13 cellular contexts compared by ENCODE assay signal in genomic region chr22:19882446-19883381, GRCh38. TPM values are rescaled to one million over a fixed set of nuclear protein-coding genes. Genes with fewer than 3 reads are reported as not detected.
DNase-seq lines count a peak whose midpoint lies in the region; ATAC-seq and TF ChIP-seq lines count a peak whose summit lies in the region.
"Had no signal": no experiment of that assay in that cellular context is flagged by ENCODE, and none has a peak within 500 bp of the region (broad histone marks: within the 10 kb centered on the region; RNA-seq: fewer than 3 reads in every experiment).

No MANE protein-coding gene starts in this region.

- no peak for ATAC-seq in activated CD8-positive, alpha-beta memory T cell treated with anti-CD3 and anti-CD28 coated beads, Interleukin-2, amount 10 ng/mL, durations not matched to agents 7 days and 5 days
- ATAC-seq in GM18873 (IDR thresholded peaks at IDR 0.05; ENCODE audit: low FRiP score, unreplicated experiment), result no peak
- ATAC-seq: pancreas had no signal

- no peak overlapping the region for H3K27ac Mint-ChIP-seq in activated CD8-positive, alpha-beta memory T cell treated with anti-CD3 and anti-CD28 coated beads, Interleukin-2, amount 10 ng/mL, durations not matched to agents 7 days and 5 days
- H3K27ac Mint-ChIP-seq: activated T-helper 2 cell treated with anti-CD3 and anti-CD28 coated beads, Interferon-gamma antibody, Interleukin-2, Interleukin-4, amounts not matched to agents 10 μg/mL and 5 μg/mL and 100 μg/mL, durations not matched to agents 14 hours and 24 hours and 36 hours had no signal

- CTCF ChIA-PET in activated CD8-positive, alpha-beta memory T cell treated with anti-CD3 and anti-CD28 coated beads, Interleukin-2, amount 10 ng/mL, durations not matched to agents 7 days and 5 days (lab: Charles Lee), result no interaction called here
- CTCF ChIA-PET in RWPE1 (lab: Yijun Ruan, JAX), result no interaction called here

- TF ChIP-seq POLR2A in spleen (IDR thresholded peaks at IDR 0.05), result no peak

- H3K4me3 ChIP-seq in spleen, result no peak overlapping the region
- H3K4me3 ChIP-seq: MG63, pancreas had no signal

- WGBS in spleen, 5 donors, result 91 to 95% (median 94%) methylated on average over 21 to 26 of the region's 26 CpGs

- H3K4me1 ChIP-seq in spleen, result peaks cover 0 to 46% (median 21%) of the 10 kb centered on the region in 6 donors
- H3K4me1 ChIP-seq: pancreas had no signal

- H3K4me1 Mint-ChIP-seq in activated CD8-positive, alpha-beta memory T cell treated with anti-CD3 and anti-CD28 coated beads, Interleukin-2, amount 10 ng/mL, durations not matched to agents 7 days and 5 days, result peaks cover 5% of the 10 kb centered on the region

- intact Hi-C loops in spleen (cut with DNase I; ENCODE audit: low total_unique reads), result no loop called here

- H3K36me3 ChIP-seq in spleen, result peaks cover 0 to 61% (median 6%) of the 10 kb centered on the region in 6 donors
- H3K36me3 ChIP-seq: pancreas had no signal

- no peaks in the 10 kb centered on the region for H3K9me3 ChIP-seq in spleen
- H3K9me3 ChIP-seq: MG63, pancreas had no signal

- H3K27ac ChIP-seq in RWPE1, result peak overlapping the region; percentile 99
- H3K27ac ChIP-seq in spleen, result no peak overlapping the region
- H3K27ac ChIP-seq: pancreas had no signal

- no peaks in the 10 kb centered on the region for H3K27me3 ChIP-seq in spleen (replicated peaks in 1 of 7)
- H3K27me3 ChIP-seq: MG63, pancreas had no signal

- no peaks in the 10 kb centered on the region for H3K9me3 Mint-ChIP-seq in activated CD8-positive, alpha-beta memory T cell treated with anti-CD3 and anti-CD28 coated beads, Interleukin-2, amount 10 ng/mL, durations not matched to agents 7 days and 5 days (ENCODE audit: low read depth)
- H3K9me3 Mint-ChIP-seq: activated T-helper 2 cell treated with anti-CD3 and anti-CD28 coated beads, Interferon-gamma antibody, Interleukin-2, Interleukin-4, amounts not matched to agents 10 μg/mL and 5 μg/mL and 100 μg/mL, durations not matched to agents 14 hours and 24 hours and 36 hours; central memory CD8-positive, alpha-beta T cell had no signal

- no peaks in the 10 kb centered on the region for H3K27me3 Mint-ChIP-seq in activated CD8-positive, alpha-beta memory T cell treated with anti-CD3 and anti-CD28 coated beads, Interleukin-2, amount 10 ng/mL, durations not matched to agents 7 days and 5 days
- H3K27me3 Mint-ChIP-seq: central memory CD8-positive, alpha-beta T cell had no signal

- TF ChIP-seq CTCF in RWPE1 (conservative IDR thresholded peaks at IDR 0.05; ENCODE audit: low read depth) (no peak), spleen (IDR thresholded peaks at IDR 0.05 in 8 of 11, conservative IDR thresholded peaks at IDR 0.05 in 3 of 11) (no peak)

- DNase-seq in activated CD8-positive, alpha-beta memory T cell treated with anti-CD3 and anti-CD28 coated beads, Interleukin-2, amount 50 U/mL, for 48 hours, result peak; percentile 41
- DNase-seq in activated CD8-positive, alpha-beta memory T cell treated with anti-CD3 and anti-CD28 coated beads, Interleukin-2, amount 10 ng/mL, durations not matched to agents 7 days and 5 days, result no peak
- DNase-seq in RWPE1 (ENCODE audit: low spot score) (no peak), islet precursor cell (peak; percentile 53), spleen (peak; percentile 65), HT-29 (ENCODE audit: low spot score) (no peak)
- no peak for DNase-seq in NK-92 treated with Interleukin-12 subunit alpha and Interleukin-12 subunit beta, amount 100 ng/mL, for 24 hours (lab: John Stamatoyannopoulos, UW)
- DNase-seq: NCI-H2171 had no signal

- POLR2A ChIA-PET in RWPE1 (lab: Yijun Ruan, JAX; ENCODE audit: low non-redundant PET), result no interaction called here

- H3K4me3 Mint-ChIP-seq in activated CD8-positive, alpha-beta memory T cell treated with anti-CD3 and anti-CD28 coated beads, Interleukin-2, amount 10 ng/mL, durations not matched to agents 7 days and 5 days, result no peak overlapping the region
- H3K4me3 Mint-ChIP-seq: central memory CD8-positive, alpha-beta T cell had no signal

- H3K36me3 Mint-ChIP-seq in activated CD8-positive, alpha-beta memory T cell treated with anti-CD3 and anti-CD28 coated beads, Interleukin-2, amount 10 ng/mL, durations not matched to agents 7 days and 5 days, result no peaks in the 10 kb centered on the region

RNA-seq across cellular contexts. Expression of gene GNB1L, which starts 28.0 kb away (rescaled TPM):
- 10 to 100 TPM; 13.7 to 14.7 TPM for total RNA-seq in activated CD8-positive, alpha-beta memory T cell treated with anti-CD3 and anti-CD28 coated beads, Interleukin-2, amount 10 ng/mL, durations not matched to agents 7 days and 5 days
- total RNA-seq in spleen, result 1 to 10 TPM; 5.7 to 8.1 (median 7.9) TPM
- 10 to 100 TPM in 2 of 3 donors, 1 to 10 TPM in 1; 7.7 to 10.4 (median 10.1) TPM for polyA plus RNA-seq in spleen
- total RNA-seq in HT-29 (2014; rRNA removed; shearing (Covaris generic)), result 96.1 and 115 TPM in 2 replicates

RNA-seq across cellular contexts. Expression of gene RTL10, which starts 28.0 kb away (rescaled TPM):
- total RNA-seq in activated CD8-positive, alpha-beta memory T cell treated with anti-CD3 and anti-CD28 coated beads, Interleukin-2, amount 10 ng/mL, durations not matched to agents 7 days and 5 days, result 10 to 100 TPM; 12.8 to 15.9 TPM
- total RNA-seq in spleen, result 10 to 100 TPM; 17.0 to 22.9 (median 18.8) TPM
- 10 to 100 TPM in 2 of 3 donors, 1 to 10 TPM in 1; 8.3 to 13.4 (median 10.8) TPM for polyA plus RNA-seq in spleen
- total RNA-seq in HT-29 (2014; rRNA removed; shearing (Covaris generic)), result 37.9 and 42.8 TPM in 2 replicates

RNA-seq across cellular contexts. Expression of gene COMT, which starts 58.9 kb away (rescaled TPM):
- total RNA-seq in activated CD8-positive, alpha-beta memory T cell treated with anti-CD3 and anti-CD28 coated beads, Interleukin-2, amount 10 ng/mL, durations not matched to agents 7 days and 5 days, result 10 to 100 TPM; 92.6 to 95.3 TPM
- total RNA-seq in spleen, result 100 to 1,000 TPM in 5 of 7 donors, 10 to 100 TPM in 2; 86.4 to 216 (median 116) TPM
- polyA plus RNA-seq in spleen, result 10 to 100 TPM; 63.5 to 98.0 (median 86.1) TPM
- 665 and 669 TPM in 2 replicates for total RNA-seq in HT-29 (2014; rRNA removed; shearing (Covaris generic))

RNA-seq across cellular contexts. Expression of gene TXNRD2, which starts 58.9 kb away (rescaled TPM):
- total RNA-seq in activated CD8-positive, alpha-beta memory T cell treated with anti-CD3 and anti-CD28 coated beads, Interleukin-2, amount 10 ng/mL, durations not matched to agents 7 days and 5 days, result 10 to 100 TPM; 20.5 to 23.1 TPM
- total RNA-seq in spleen, result 10 to 100 TPM; 21.6 to 44.8 (median 34.9) TPM
- polyA plus RNA-seq in spleen, result 10 to 100 TPM; 23.3 to 45.9 (median 45.0) TPM
- total RNA-seq in HT-29 (2014; rRNA removed; shearing (Covaris generic)), result 88.4 and 95.8 TPM in 2 replicates

Comparison
In these comparisons a context has a peak if more than half of its experiments do, and no peak if none do; other contexts are left out.
1. DNase-seq: peak in activated CD8-positive, alpha-beta memory T cell treated with anti-CD3 and anti-CD28 coated beads, Interleukin-2, amount 50 U/mL, for 48 hours (single experiment), islet precursor cell (single experiment) and spleen (single experiment); none in activated CD8-positive, alpha-beta memory T cell treated with anti-CD3 and anti-CD28 coated beads, Interleukin-2, amount 10 ng/mL, durations not matched to agents 7 days and 5 days (single experiment), RWPE1 (single experiment), NK-92 treated with Interleukin-12 subunit alpha and Interleukin-12 subunit beta, amount 100 ng/mL, for 24 hours (single experiment) and HT-29 (single experiment).